In the genomic region with DNA sequence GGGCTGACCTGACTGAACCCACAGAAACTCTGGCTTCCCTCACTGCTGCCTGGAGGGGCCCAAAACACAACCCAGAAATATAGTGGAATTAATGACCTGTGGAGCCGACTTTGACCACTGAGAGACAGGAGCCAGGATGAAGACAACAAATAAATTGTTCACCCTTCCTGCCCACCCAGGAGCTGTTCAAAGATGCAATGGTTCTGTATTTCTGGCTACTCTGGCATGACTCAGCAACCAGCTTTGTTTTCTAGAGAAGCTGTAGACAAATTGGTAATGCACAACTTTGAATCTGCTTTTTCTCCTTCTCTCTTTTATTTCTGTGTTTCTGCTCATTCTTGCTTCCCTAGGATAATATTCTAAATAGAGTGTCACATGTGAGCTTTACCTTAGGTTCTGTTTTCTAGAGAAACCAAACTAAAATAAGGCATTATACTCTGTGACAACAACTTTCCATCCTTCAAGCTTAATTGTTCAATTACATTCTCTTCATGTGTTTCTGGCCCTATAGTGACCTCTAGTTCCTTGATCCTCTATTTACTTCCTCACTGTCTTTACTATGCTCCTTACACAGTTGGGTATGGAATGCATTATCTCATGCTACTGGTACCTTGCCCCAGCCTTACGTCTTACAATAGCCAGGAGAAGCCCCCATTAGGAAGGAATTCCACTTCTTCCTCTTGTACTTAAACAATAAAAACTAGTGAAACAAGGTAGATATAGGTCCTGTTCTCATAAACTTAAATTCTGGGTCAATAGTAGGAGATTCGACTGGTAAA, we compare ENCODE assay signal across 19 cellular contexts.
"Had no signal": no experiment of that assay in that cellular context is flagged by ENCODE, and none has a peak within 500 bp of the region (broad histone marks: within the 10 kb centered on the region; RNA-seq: fewer than 3 reads in every experiment).

No MANE protein-coding gene starts in this region.

- H3K27ac ChIP-seq: adrenal gland, breast epithelium, foreskin keratinocyte, pancreas, psoas muscle, thoracic aorta, WERI-Rb-1 had no signal

- H3K9me3 ChIP-seq: adrenal gland, pancreas, psoas muscle, thoracic aorta had no signal

- DNase-seq: activated CD4-positive, alpha-beta T cell treated with anti-CD3 and anti-CD28 coated beads for 1 hour; activated CD4-positive, alpha-beta T cell treated with anti-CD3 and anti-CD28 coated beads, Interleukin-2, amount 50 U/mL, for 1 hour; activated gamma-delta T cell treated with Interleukin-2 at 50 U/mL for 16 hours; activated T-cell treated with anti-CD3 and anti-CD28 coated beads, Interleukin-2, amount 50 U/mL, for 1 hour; adrenal gland; cortex of kidney; endodermal cell; foreskin keratinocyte; left ventricle myocardium superior; mammary epithelial cell; pancreas; psoas muscle; right cardiac atrium; stimulated activated CD4-positive, alpha-beta T cell treated with anti-CD3 and anti-CD28 coated beads, Interleukin-4, amount 100 ng/mL, for 24 hours; stimulated activated naive CD4-positive, alpha-beta T cell treated with Interleukin-2 at 50 U/mL for 16 hours; T-helper 1 cell; WERI-Rb-1 had no signal

- H3K4me3 ChIP-seq: adrenal gland, breast epithelium, pancreas, psoas muscle, thoracic aorta had no signal

- H3K36me3 ChIP-seq: adrenal gland, breast epithelium, pancreas, thoracic aorta, WERI-Rb-1 had no signal

- H3K4me1 ChIP-seq: adrenal gland, breast epithelium, foreskin keratinocyte, pancreas, psoas muscle had no signal

- H3K27me3 ChIP-seq: adrenal gland, breast epithelium, pancreas had no signal
